ENCODE assay signal across 1 cellular context in the genomic region with DNA sequence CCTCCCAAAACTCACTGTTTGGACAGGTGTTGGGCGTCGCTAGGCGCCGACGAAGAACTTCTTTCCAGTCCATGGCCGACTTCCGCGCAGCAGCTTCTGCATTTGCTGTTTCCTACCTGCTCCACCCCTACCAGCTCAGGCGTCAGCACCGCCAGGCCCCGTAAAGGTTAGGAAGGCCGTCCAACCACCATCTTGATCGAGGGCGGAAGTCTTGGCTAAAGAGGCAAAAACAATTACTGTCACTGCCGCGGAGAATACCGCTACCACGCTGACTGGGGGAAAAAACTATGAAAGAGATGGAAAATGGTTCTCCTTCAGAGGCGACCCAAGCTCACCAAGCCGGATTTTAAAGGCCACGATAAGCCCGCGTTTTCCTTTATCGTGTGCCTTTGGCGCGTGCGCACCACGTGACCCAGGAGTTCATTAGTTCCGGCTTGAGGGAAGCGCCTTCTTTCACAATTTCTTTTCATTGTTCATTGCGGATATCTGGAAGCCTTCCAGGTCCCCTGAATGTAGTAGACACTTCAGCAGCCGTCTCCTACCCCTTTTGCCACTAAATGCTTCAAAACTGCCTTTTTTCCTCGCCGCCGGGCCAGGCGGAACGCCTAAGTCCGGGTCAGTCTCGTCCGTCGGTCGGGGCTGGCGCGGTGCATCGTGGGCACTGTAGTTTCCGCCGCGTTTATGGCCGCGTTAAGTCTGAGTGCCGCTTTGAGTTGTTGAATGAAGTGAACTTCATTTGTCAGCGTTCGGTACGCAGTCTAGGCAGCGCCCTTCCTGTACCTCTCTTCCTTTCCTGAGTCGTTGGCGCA.
TF ChIP-seq lines count a peak whose summit lies in the region.

Gene PPP2R3C (minus strand): TSS at position 104 of the 809 bp plus-strand sequence. CDS start 31 bp downstream, at position 73.
Gene PRORP (plus strand): TSS at position 666 of the 809 bp plus-strand sequence. CDS start 694 bp downstream, outside the sequence.

TF ChIP-seq in HepG2, 621 proteins besides CTCF, POLR2A, EP300 and RAD21 (continued from another document and continues in another):
- peak; percentile 52 for TF ChIP-seq ZBTB40 (IDR thresholded peaks at IDR 0.05)
- peak; percentile 96 for TF ChIP-seq ZBTB40 (CRISPR knock-in tag; IDR thresholded peaks at IDR 0.05)
- TF ChIP-seq, protein P1, sequence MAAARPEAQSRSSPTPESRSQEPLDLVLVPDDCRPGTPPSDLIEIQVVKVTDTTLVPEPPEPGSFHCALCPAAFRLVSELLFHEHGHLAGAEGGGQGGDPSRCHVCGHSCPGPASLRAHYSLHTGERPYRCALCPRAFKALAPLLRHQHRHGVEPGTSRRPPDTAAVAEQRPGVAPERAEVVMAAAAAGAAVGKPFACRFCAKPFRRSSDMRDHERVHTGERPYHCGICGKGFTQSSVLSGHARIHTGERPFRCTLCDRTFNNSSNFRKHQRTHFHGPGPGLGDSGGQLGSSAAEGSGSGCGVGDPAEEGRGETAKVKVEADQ (CRISPR knock-in tag; IDR thresholded peaks at IDR 0.05; ENCODE audit: borderline replicate concordance), result peak; percentile 95
- peak; percentile 94 for TF ChIP-seq DBP (CRISPR knock-in tag; IDR thresholded peaks at IDR 0.05; ENCODE audit: not compliant biosample characterization)
- TF ChIP-seq ATM (IDR thresholded peaks at IDR 0.05; ENCODE audit: borderline replicate concordance), result no peak
- TF ChIP-seq REPIN1 (CRISPR knock-in tag; IDR thresholded peaks at IDR 0.05; ENCODE audit: borderline replicate concordance, low read depth), result peak; percentile 56
- TF ChIP-seq ZNF766 (CRISPR knock-in tag; IDR thresholded peaks at IDR 0.05; ENCODE audit: borderline replicate concordance), result peak; percentile 94
- TF ChIP-seq ELF3 (CRISPR knock-in tag; IDR thresholded peaks at IDR 0.05), result peak; percentile 81
- no peak; the same call in 1 of the 2 replicates for TF ChIP-seq ZNF446 (CRISPR knock-in tag; IDR thresholded peaks at IDR 0.05)
- peak; percentile 92; the same call in 1 of the 2 replicates for TF ChIP-seq ZFYVE20 (CRISPR knock-in tag; IDR thresholded peaks at IDR 0.05; ENCODE audit: borderline replicate concordance, low read depth)
- TF ChIP-seq ZBTB42 (CRISPR knock-in tag; IDR thresholded peaks at IDR 0.05), result peak; percentile 97
- no peak for TF ChIP-seq ZNF10 (CRISPR knock-in tag; IDR thresholded peaks at IDR 0.05; ENCODE audit: borderline replicate concordance, low read depth)
- TF ChIP-seq HOXA7 (CRISPR knock-in tag; IDR thresholded peaks at IDR 0.05), result 0 out of 2 replicates have a peak, but pooled peaks have one; percentile 82
- TF ChIP-seq NCOA1 (CRISPR knock-in tag; IDR thresholded peaks at IDR 0.05), result peak; percentile 92
- peak; percentile 80; the same call in 1 of the 2 replicates for TF ChIP-seq TSC22D2 (CRISPR knock-in tag; IDR thresholded peaks at IDR 0.05; ENCODE audit: borderline replicate concordance)
- TF ChIP-seq ZMYM2 (CRISPR knock-in tag; IDR thresholded peaks at IDR 0.05), result peak; percentile 88
- no peak; the same call in 1 of the 2 replicates for TF ChIP-seq KLF11 (CRISPR knock-in tag; IDR thresholded peaks at IDR 0.05)
- TF ChIP-seq PATZ1 (CRISPR knock-in tag; IDR thresholded peaks at IDR 0.05), result peak; percentile 76
- TF ChIP-seq, protein P2, sequence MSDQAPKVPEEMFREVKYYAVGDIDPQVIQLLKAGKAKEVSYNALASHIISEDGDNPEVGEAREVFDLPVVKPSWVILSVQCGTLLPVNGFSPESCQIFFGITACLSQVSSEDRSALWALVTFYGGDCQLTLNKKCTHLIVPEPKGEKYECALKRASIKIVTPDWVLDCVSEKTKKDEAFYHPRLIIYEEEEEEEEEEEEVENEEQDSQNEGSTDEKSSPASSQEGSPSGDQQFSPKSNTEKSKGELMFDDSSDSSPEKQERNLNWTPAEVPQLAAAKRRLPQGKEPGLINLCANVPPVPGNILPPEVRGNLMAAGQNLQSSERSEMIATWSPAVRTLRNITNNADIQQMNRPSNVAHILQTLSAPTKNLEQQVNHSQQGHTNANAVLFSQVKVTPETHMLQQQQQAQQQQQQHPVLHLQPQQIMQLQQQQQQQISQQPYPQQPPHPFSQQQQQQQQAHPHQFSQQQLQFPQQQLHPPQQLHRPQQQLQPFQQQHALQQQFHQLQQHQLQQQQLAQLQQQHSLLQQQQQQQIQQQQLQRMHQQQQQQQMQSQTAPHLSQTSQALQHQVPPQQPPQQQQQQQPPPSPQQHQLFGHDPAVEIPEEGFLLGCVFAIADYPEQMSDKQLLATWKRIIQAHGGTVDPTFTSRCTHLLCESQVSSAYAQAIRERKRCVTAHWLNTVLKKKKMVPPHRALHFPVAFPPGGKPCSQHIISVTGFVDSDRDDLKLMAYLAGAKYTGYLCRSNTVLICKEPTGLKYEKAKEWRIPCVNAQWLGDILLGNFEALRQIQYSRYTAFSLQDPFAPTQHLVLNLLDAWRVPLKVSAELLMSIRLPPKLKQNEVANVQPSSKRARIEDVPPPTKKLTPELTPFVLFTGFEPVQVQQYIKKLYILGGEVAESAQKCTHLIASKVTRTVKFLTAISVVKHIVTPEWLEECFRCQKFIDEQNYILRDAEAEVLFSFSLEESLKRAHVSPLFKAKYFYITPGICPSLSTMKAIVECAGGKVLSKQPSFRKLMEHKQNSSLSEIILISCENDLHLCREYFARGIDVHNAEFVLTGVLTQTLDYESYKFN (CRISPR knock-in tag; conservative IDR thresholded peaks at IDR 0.05), result peak; percentile 69
- peak; percentile 76; the same call in 1 of the 2 replicates for TF ChIP-seq ZNF709 (CRISPR knock-in tag; IDR thresholded peaks at IDR 0.05)
- TF ChIP-seq, protein P3, sequence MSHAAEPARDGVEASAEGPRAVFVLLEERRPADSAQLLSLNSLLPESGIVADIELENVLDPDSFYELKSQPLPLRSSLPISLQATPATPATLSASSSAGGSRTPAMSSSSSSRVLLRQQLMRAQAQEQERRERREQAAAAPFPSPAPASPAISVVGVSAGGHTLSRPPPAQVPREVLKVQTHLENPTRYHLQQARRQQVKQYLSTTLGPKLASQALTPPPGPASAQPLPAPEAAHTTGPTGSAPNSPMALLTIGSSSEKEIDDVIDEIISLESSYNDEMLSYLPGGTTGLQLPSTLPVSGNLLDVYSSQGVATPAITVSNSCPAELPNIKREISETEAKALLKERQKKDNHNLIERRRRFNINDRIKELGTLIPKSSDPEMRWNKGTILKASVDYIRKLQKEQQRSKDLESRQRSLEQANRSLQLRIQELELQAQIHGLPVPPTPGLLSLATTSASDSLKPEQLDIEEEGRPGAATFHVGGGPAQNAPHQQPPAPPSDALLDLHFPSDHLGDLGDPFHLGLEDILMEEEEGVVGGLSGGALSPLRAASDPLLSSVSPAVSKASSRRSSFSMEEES (CRISPR knock-in tag; IDR thresholded peaks at IDR 0.05), result peak; percentile 95
- TF ChIP-seq MEF2D (CRISPR knock-in tag; IDR thresholded peaks at IDR 0.05), result peak; percentile 92
- peak; percentile 73 for TF ChIP-seq HMG20B (CRISPR knock-in tag; conservative IDR thresholded peaks at IDR 0.05)
- TF ChIP-seq ZSCAN25 (CRISPR knock-in tag; IDR thresholded peaks at IDR 0.05), result peak; percentile 99
- peak; percentile 99 for TF ChIP-seq BRCA1 (CRISPR knock-in tag; IDR thresholded peaks at IDR 0.05)
- TF ChIP-seq BRD4 (CRISPR knock-in tag; IDR thresholded peaks at IDR 0.05), result peak; percentile 94
- TF ChIP-seq MED1 (CRISPR knock-in tag; IDR thresholded peaks at IDR 0.05), result peak; percentile 85
- peak; percentile 97 for TF ChIP-seq PHF21A (CRISPR knock-in tag; IDR thresholded peaks at IDR 0.05)
- TF ChIP-seq RFX3 (CRISPR knock-in tag; IDR thresholded peaks at IDR 0.05), result peak; percentile 62
- TF ChIP-seq HMGA1 (CRISPR knock-in tag; conservative IDR thresholded peaks at IDR 0.05), result no peak; the same call in 1 of the 2 replicates
- peak; percentile 90 for TF ChIP-seq GFI1 (CRISPR knock-in tag; IDR thresholded peaks at IDR 0.05; ENCODE audit: borderline replicate concordance)
- 0 out of 2 replicates have a peak, but pooled peaks have one; percentile 15 for TF ChIP-seq SOX13 (IDR thresholded peaks at IDR 0.05)
- TF ChIP-seq SOX13 (CRISPR knock-in tag; conservative IDR thresholded peaks at IDR 0.05 in 1 of 2, IDR thresholded peaks at IDR 0.05 in 1 of 2), result peak; percentile 17 to 49; a peak in 3 of 4 replicates
- peak; percentile 34 for TF ChIP-seq KLF15 (CRISPR knock-in tag; IDR thresholded peaks at IDR 0.05; ENCODE audit: borderline replicate concordance)
- peak; percentile 95; the same call in 1 of the 2 replicates for TF ChIP-seq KDM5A (IDR thresholded peaks at IDR 0.05; ENCODE audit: borderline replicate concordance, low read length)
- TF ChIP-seq, protein P4, sequence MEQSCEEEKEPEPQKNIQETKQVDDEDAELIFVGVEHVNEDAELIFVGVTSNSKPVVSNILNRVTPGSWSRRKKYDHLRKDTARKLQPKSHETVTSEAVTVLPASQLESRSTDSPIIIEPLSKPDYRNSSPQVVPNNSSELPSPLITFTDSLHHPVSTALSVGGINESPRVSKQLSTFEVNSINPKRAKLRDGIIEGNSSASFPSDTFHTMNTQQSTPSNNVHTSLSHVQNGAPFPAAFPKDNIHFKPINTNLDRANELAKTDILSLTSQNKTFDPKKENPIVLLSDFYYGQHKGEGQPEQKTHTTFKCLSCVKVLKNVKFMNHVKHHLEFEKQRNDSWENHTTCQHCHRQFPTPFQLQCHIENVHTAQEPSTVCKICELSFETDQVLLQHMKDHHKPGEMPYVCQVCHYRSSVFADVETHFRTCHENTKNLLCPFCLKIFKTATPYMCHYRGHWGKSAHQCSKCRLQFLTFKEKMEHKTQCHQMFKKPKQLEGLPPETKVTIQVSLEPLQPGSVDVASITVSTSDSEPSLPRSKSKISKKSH (CRISPR knock-in tag; IDR thresholded peaks at IDR 0.05; ENCODE audit: borderline replicate concordance), result peak; percentile 93
